ENCODE assay signal across 30 cellular contexts in the genomic region with DNA sequence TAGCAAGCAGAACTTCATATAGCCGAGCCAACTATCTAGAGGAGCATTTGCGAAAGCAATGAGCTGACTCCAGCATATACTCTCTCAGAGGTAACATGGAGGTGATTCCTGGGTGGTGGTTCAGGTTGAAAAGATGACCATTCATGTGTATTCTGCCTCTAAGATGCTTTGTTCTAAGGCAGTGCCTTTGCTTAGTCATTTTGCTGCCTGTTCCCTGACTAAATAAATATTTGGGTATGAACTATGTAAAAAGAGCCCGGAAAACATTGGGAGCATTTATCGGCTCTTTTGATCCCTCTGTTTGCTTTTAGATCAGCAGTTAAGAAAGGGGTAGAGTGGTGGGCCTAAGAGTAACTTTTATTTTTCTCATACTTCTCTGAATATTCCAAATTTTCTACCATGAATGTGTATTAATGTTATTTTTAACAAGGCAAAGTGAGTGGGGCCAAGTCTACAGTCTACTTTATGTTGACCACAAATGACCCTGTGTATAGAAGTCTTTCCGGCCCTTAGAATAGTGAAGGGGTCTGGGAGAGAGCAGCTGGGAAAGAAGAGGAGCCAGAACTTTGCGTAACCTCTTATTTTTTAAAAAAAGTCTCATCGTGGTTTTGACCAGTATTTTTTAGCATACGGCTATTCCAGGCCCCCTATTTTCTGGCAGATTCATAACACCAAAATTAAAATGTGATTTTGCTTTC.
"Had no signal": no experiment of that assay in that cellular context is flagged by ENCODE, and none has a peak within 500 bp of the region (broad histone marks: within the 10 kb centered on the region; RNA-seq: fewer than 3 reads in every experiment).

No MANE protein-coding gene starts in this region.

- H3K27ac Mint-ChIP-seq: activated CD8-positive, alpha-beta memory T cell treated with anti-CD3 and anti-CD28 coated beads, Interleukin-2, amount 10 ng/mL, durations not matched to agents 7 days and 5 days; activated CD8-positive, alpha-beta T cell treated with anti-CD3 and anti-CD28 coated beads, Interleukin-2, amount 10 ng/mL, durations not matched to agents 7 days and 5 days; activated naive CD8-positive, alpha-beta T cell treated with anti-CD3 and anti-CD28 coated beads, Interleukin-2, amount 50 U/mL, for 24 hours; natural killer cell treated with Interleukin-12 subunit alpha and Interleukin-12 subunit beta and Interleukin-15 and Interleukin-18, amount 100 ng/mL, for 72 hours; stimulated activated naive B cell treated with anti-CD40 and anti-IgM and Interleukin-4, amounts not matched to agents 10 μg/mL and 1 μg/mL and 100 μg/mL, for 72 hours; T-helper 17 cell had no signal

- H3K4me1 Mint-ChIP-seq: activated naive CD8-positive, alpha-beta T cell treated with anti-CD3 and anti-CD28 coated beads, Interleukin-2, amount 50 U/mL, for 24 hours; stimulated activated naive B cell treated with anti-CD40 and anti-IgM and Interleukin-4, amounts not matched to agents 10 μg/mL and 1 μg/mL and 100 μg/mL, for 72 hours; T-helper 17 cell had no signal

- H3K27me3 Mint-ChIP-seq: activated CD8-positive, alpha-beta memory T cell treated with anti-CD3 and anti-CD28 coated beads, Interleukin-2, amount 10 ng/mL, durations not matched to agents 7 days and 5 days had no signal

- H3K9me3 Mint-ChIP-seq: activated naive CD8-positive, alpha-beta T cell treated with anti-CD3 and anti-CD28 coated beads, Interleukin-2, amount 50 U/mL, for 24 hours; stimulated activated naive B cell treated with anti-CD40 and anti-IgM and Interleukin-4, amounts not matched to agents 10 μg/mL and 1 μg/mL and 100 μg/mL, for 72 hours had no signal

- H3K36me3 ChIP-seq: esophagus muscularis mucosa, heart right ventricle, lower lobe of right lung, stomach, thyroid gland, upper lobe of left lung, vagina had no signal

- H3K4me3 ChIP-seq: esophagus muscularis mucosa, heart right ventricle, lower lobe of right lung, mucosa of descending colon, stomach, thyroid gland, upper lobe of left lung, vagina had no signal

- DNase-seq: activated CD4-positive, alpha-beta T cell treated with anti-CD3 and anti-CD28 coated beads for 1 hour; activated CD4-positive, alpha-beta T cell treated with anti-CD3 and anti-CD28 coated beads, Interleukin-2, amount 50 U/mL, for 1 hour; activated CD8-positive, alpha-beta memory T cell treated with anti-CD3 and anti-CD28 coated beads, Interleukin-2, amount 10 ng/mL, durations not matched to agents 7 days and 5 days; activated CD8-positive, alpha-beta T cell treated with anti-CD3 and anti-CD28 coated beads, Interleukin-2, amount 10 ng/mL, durations not matched to agents 7 days and 5 days; activated gamma-delta T cell treated with Interleukin-2 at 50 U/mL for 16 hours; activated naive CD4-positive, alpha-beta T cell treated with anti-CD3 and anti-CD28 coated beads, Interleukin-2, amount 50 U/mL, for 16 hours; activated naive CD8-positive, alpha-beta T cell treated with anti-CD3 and anti-CD28 coated beads, Interleukin-2, amount 50 U/mL, for 24 hours; activated T-cell treated with anti-CD3 and anti-CD28 coated beads for 4 hours; amygdala; caudate nucleus; dermis blood vessel endothelial cell; effector CD4-positive, alpha-beta T cell; foreskin melanocyte; heart right ventricle; lower lobe of right lung; mesendoderm; mucosa of descending colon; right cardiac atrium; stimulated activated CD4-positive, alpha-beta T cell treated with anti-CD3 and anti-CD28 coated beads, Interleukin-15, amount 100 ng/mL, for 24 hours; stimulated activated CD4-positive, alpha-beta T cell treated with anti-CD3 and anti-CD28 coated beads, Interleukin-2, amount 100 ng/mL, for 24 hours; stimulated activated naive B cell treated with anti-CD40 and anti-IgM and Interleukin-4, amounts not matched to agents 10 μg/mL and 1 μg/mL and 100 μg/mL, for 72 hours; stomach; T-helper 17 cell; T1000; thyroid gland; upper lobe of left lung had no signal

- H3K4me1 ChIP-seq: esophagus muscularis mucosa, heart right ventricle, lower lobe of right lung, stomach, thyroid gland, upper lobe of left lung, vagina had no signal

- H3K9me3 ChIP-seq: esophagus muscularis mucosa, lower lobe of right lung, mucosa of descending colon, stomach, thyroid gland, upper lobe of left lung, vagina had no signal

- H3K27me3 ChIP-seq: esophagus muscularis mucosa, heart right ventricle, stomach, thyroid gland, upper lobe of left lung, vagina had no signal

- H3K27ac ChIP-seq: esophagus muscularis mucosa, heart right ventricle, lower lobe of right lung, stomach, thyroid gland, upper lobe of left lung, vagina had no signal

- H3K4me3 Mint-ChIP-seq: activated CD8-positive, alpha-beta memory T cell treated with anti-CD3 and anti-CD28 coated beads, Interleukin-2, amount 10 ng/mL, durations not matched to agents 7 days and 5 days; activated CD8-positive, alpha-beta T cell treated with anti-CD3 and anti-CD28 coated beads, Interleukin-2, amount 10 ng/mL, durations not matched to agents 7 days and 5 days; activated naive CD8-positive, alpha-beta T cell treated with anti-CD3 and anti-CD28 coated beads, Interleukin-2, amount 50 U/mL, for 24 hours; natural killer cell treated with Interleukin-12 subunit alpha and Interleukin-12 subunit beta and Interleukin-15 and Interleukin-18, amount 100 ng/mL, for 72 hours; stimulated activated naive B cell treated with anti-CD40 and anti-IgM and Interleukin-4, amounts not matched to agents 10 μg/mL and 1 μg/mL and 100 μg/mL, for 72 hours; T-helper 17 cell had no signal

- ATAC-seq: activated CD8-positive, alpha-beta memory T cell treated with anti-CD3 and anti-CD28 coated beads, Interleukin-2, amount 10 ng/mL, durations not matched to agents 7 days and 5 days; activated CD8-positive, alpha-beta T cell treated with anti-CD3 and anti-CD28 coated beads, Interleukin-2, amount 10 ng/mL, durations not matched to agents 7 days and 5 days; activated naive CD8-positive, alpha-beta T cell treated with anti-CD3 and anti-CD28 coated beads, Interleukin-2, amount 50 U/mL, for 24 hours; heart right ventricle; left lobe of liver; mucosa of descending colon; natural killer cell treated with Interleukin-12 subunit alpha and Interleukin-12 subunit beta and Interleukin-15 and Interleukin-18, amount 100 ng/mL, for 72 hours; right cardiac atrium; stimulated activated naive B cell treated with anti-CD40 and anti-IgM and Interleukin-4, amounts not matched to agents 10 μg/mL and 1 μg/mL and 100 μg/mL, for 72 hours; T-helper 17 cell had no signal

- H3K36me3 Mint-ChIP-seq: activated CD8-positive, alpha-beta memory T cell treated with anti-CD3 and anti-CD28 coated beads, Interleukin-2, amount 10 ng/mL, durations not matched to agents 7 days and 5 days; natural killer cell treated with Interleukin-12 subunit alpha and Interleukin-12 subunit beta and Interleukin-15 and Interleukin-18, amount 100 ng/mL, for 72 hours; stimulated activated naive B cell treated with anti-CD40 and anti-IgM and Interleukin-4, amounts not matched to agents 10 μg/mL and 1 μg/mL and 100 μg/mL, for 72 hours had no signal
